In genomic region chr2:25252291-25253152, GRCh38 we compare ENCODE assay signal across 8 cellular contexts.
DNase-seq lines count a peak whose midpoint lies in the region; ATAC-seq and TF ChIP-seq lines count a peak whose summit lies in the region.

No MANE protein-coding gene starts in this region.

- peaks cover 32% of the 10 kb centered on the region for H3K4me1 ChIP-seq in lower lobe of right lung

- no peak for TF ChIP-seq CTCF in WI38 (IDR thresholded peaks at IDR 0.05; ENCODE audit: low read depth, low read length)
- TF ChIP-seq CTCF in dorsolateral prefrontal cortex (IDR thresholded peaks at IDR 0.05 in 54 of 56, conservative IDR thresholded peaks at IDR 0.05 in 2 of 56; ENCODE audit: low read depth in 1 of 56, partially characterized antibody in 56 of 56), result no peak
- TF ChIP-seq CTCF in lower lobe of right lung (IDR thresholded peaks at IDR 0.05), result no peak

- H3K36me3 ChIP-seq in lower lobe of right lung, result peaks cover 18% of the 10 kb centered on the region
- H3K36me3 ChIP-seq in MG63, result no peaks in the 10 kb centered on the region

- peak overlapping the region; percentile 75 for H3K4me3 Mint-ChIP-seq in activated CD8-positive, alpha-beta memory T cell treated with anti-CD3 and anti-CD28 coated beads, Interleukin-2, amount 10 ng/mL, durations not matched to agents 7 days and 5 days

- H3K27me3 Mint-ChIP-seq in activated CD8-positive, alpha-beta memory T cell treated with anti-CD3 and anti-CD28 coated beads, Interleukin-2, amount 10 ng/mL, durations not matched to agents 7 days and 5 days, result no peaks in the 10 kb centered on the region

- peak; percentile 72 for DNase-seq in activated CD8-positive, alpha-beta memory T cell treated with anti-CD3 and anti-CD28 coated beads, Interleukin-2, amount 10 ng/mL, durations not matched to agents 7 days and 5 days
- DNase-seq in activated CD8-positive, alpha-beta memory T cell treated with anti-CD3 and anti-CD28 coated beads, Interleukin-2, amount 50 U/mL, for 48 hours, result no peak
- DNase-seq in NCI-H1105 treated with DMSO at 0.1 percent for 48 hours (lab: John Stamatoyannopoulos, UW), result peak; percentile 84
- DNase-seq in dorsolateral prefrontal cortex, result no peak
- DNase-seq in lower lobe of right lung, result peak; percentile 78
- peak; percentile 38 for DNase-seq in stimulated activated CD8-positive, alpha-beta memory T cell treated with anti-CD3 and anti-CD28 coated beads, Interleukin-12 subunit alpha, Interleukin-12 subunit beta, amount 100 ng/mL, for 4 hours (ENCODE audit: low read depth)
- no peak for DNase-seq in MG63

- H3K27ac ChIP-seq in dorsolateral prefrontal cortex (peak overlapping the region in 52 of 59 donors; percentile 2 to 95 (median 84)), lower lobe of right lung (peak overlapping the region; percentile 83)

- H3K27me3 ChIP-seq in dorsolateral prefrontal cortex (no peaks in the 10 kb centered on the region), lower lobe of right lung (ENCODE audit: low read depth) (no peaks in the 10 kb centered on the region), MG63 (no peaks in the 10 kb centered on the region)

- H3K27ac Mint-ChIP-seq in activated CD8-positive, alpha-beta memory T cell treated with anti-CD3 and anti-CD28 coated beads, Interleukin-2, amount 10 ng/mL, durations not matched to agents 7 days and 5 days, result peak overlapping the region; percentile 55

- CTCF ChIA-PET in activated CD8-positive, alpha-beta memory T cell treated with anti-CD3 and anti-CD28 coated beads, Interleukin-2, amount 10 ng/mL, durations not matched to agents 7 days and 5 days (lab: Charles Lee), result interaction anchor here (0.9 to 1.8 kb wide), 8 partner anchors 13 to 124 kb away, joined by 3 to 5 read pairs (median 4); no protein-coding TSS in a partner anchor

- intact Hi-C loops in dorsolateral prefrontal cortex (cut with DNase I) (no loop called here), lower lobe of right lung (cut with DNase I) (no loop called here)

- H3K9me3 ChIP-seq in lower lobe of right lung (no peaks in the 10 kb centered on the region), MG63 (no peaks in the 10 kb centered on the region)

- H3K4me3 ChIP-seq in WI38 (ENCODE audit: low read depth, low read length) (peak overlapping the region; percentile 39), dorsolateral prefrontal cortex (peak overlapping the region in 56 of 59 donors; percentile 7 to 65 (median 48)), lower lobe of right lung (peak overlapping the region; percentile 74), MG63 (no peak overlapping the region)

- ATAC-seq in activated CD8-positive, alpha-beta memory T cell treated with anti-CD3 and anti-CD28 coated beads, Interleukin-2, amount 10 ng/mL, durations not matched to agents 7 days and 5 days, result peak; percentile 83
- peak; percentile 83 to 84 for ATAC-seq in lower lobe of right lung

- peaks cover 22% of the 10 kb centered on the region for H3K36me3 Mint-ChIP-seq in activated CD8-positive, alpha-beta memory T cell treated with anti-CD3 and anti-CD28 coated beads, Interleukin-2, amount 10 ng/mL, durations not matched to agents 7 days and 5 days

- H3K9me3 Mint-ChIP-seq in activated CD8-positive, alpha-beta memory T cell treated with anti-CD3 and anti-CD28 coated beads, Interleukin-2, amount 10 ng/mL, durations not matched to agents 7 days and 5 days (ENCODE audit: low read depth), result no peaks in the 10 kb centered on the region

- peaks cover 31% of the 10 kb centered on the region for H3K4me1 Mint-ChIP-seq in activated CD8-positive, alpha-beta memory T cell treated with anti-CD3 and anti-CD28 coated beads, Interleukin-2, amount 10 ng/mL, durations not matched to agents 7 days and 5 days

Comparison
In these comparisons a context has a peak if more than half of its experiments do, and no peak if none do; other contexts are left out.
1. DNase-seq: peak in activated CD8-positive, alpha-beta memory T cell treated with anti-CD3 and anti-CD28 coated beads, Interleukin-2, amount 10 ng/mL, durations not matched to agents 7 days and 5 days (single experiment), NCI-H1105 treated with DMSO at 0.1 percent for 48 hours (single experiment), lower lobe of right lung (single experiment) and stimulated activated CD8-positive, alpha-beta memory T cell treated with anti-CD3 and anti-CD28 coated beads, Interleukin-12 subunit alpha, Interleukin-12 subunit beta, amount 100 ng/mL, for 4 hours (single experiment); none in activated CD8-positive, alpha-beta memory T cell treated with anti-CD3 and anti-CD28 coated beads, Interleukin-2, amount 50 U/mL, for 48 hours (single experiment), dorsolateral prefrontal cortex (0 of 10) and MG63 (single experiment).